ENCODE assay signal across 9 cellular contexts in genomic region chr5:17203329-17204132, GRCh38. TPM values are rescaled to one million over a fixed set of nuclear protein-coding genes. Genes with fewer than 3 reads are reported as not detected.
A peak's percentile ranks its signal among the peaks of the same experiment; 100 is the strongest.
DNase-seq lines count a peak whose midpoint lies in the region; ATAC-seq and TF ChIP-seq lines count a peak whose summit lies in the region.
"Had no signal": no experiment of that assay in that cellular context is flagged by ENCODE, and none has a peak within 500 bp of the region (broad histone marks: within the 10 kb centered on the region; RNA-seq: fewer than 3 reads in every experiment).

No MANE protein-coding gene starts in this region.

- H3K4me3 Mint-ChIP-seq in HFFc6: no peak overlapping the region; the same call in 1 of the 2 replicates
- no peak overlapping the region for H3K4me3 Mint-ChIP-seq in neural progenitor cell
- H3K4me3 Mint-ChIP-seq: activated naive CD8-positive, alpha-beta T cell had no signal

- H3K9me3 Mint-ChIP-seq in HFFc6 (peaks cover 1% of the 10 kb centered on the region), neural progenitor cell (peaks cover under 1% of the 10 kb centered on the region)

- H3K27ac ChIP-seq in fibroblast of lung (ENCODE audit: insufficient read depth, low read length) (no peak overlapping the region), neural progenitor cell (no peak overlapping the region)

- H3K4me3 ChIP-seq in fibroblast of lung (replicated peaks in 1 of 4; ENCODE audit: control extremely low read depth in 1 of 4, insufficient read depth in 1 of 4, low read depth in 3 of 4, low read length in 4 of 4): no peak overlapping the region
- no peak overlapping the region for H3K4me3 ChIP-seq in neural progenitor cell

- no peaks in the 10 kb centered on the region for H3K79me2 ChIP-seq in fibroblast of lung (ENCODE audit: control insufficient read depth, insufficient read depth, low read length)
- no peaks in the 10 kb centered on the region for H3K79me2 ChIP-seq in neural progenitor cell (ENCODE audit: low read depth)

- no peak overlapping the region for H3K9ac ChIP-seq in fibroblast of lung (ENCODE audit: insufficient read depth, low read length)
- no peak overlapping the region for H3K9ac ChIP-seq in neural progenitor cell

- peaks cover 1% of the 10 kb centered on the region for H3K36me3 Mint-ChIP-seq in HFFc6 (ENCODE audit: low read depth)
- no peaks in the 10 kb centered on the region for H3K36me3 Mint-ChIP-seq in neural progenitor cell
- H3K36me3 Mint-ChIP-seq: activated naive CD8-positive, alpha-beta T cell had no signal

- H4K20me1 ChIP-seq in fibroblast of lung (ENCODE audit: control insufficient read depth, extremely low read depth, insufficient read depth, low read length) (no peaks in the 10 kb centered on the region), neural progenitor cell (ENCODE audit: low read depth) (no peaks in the 10 kb centered on the region)

- H3K36me3 ChIP-seq in fibroblast of lung (ENCODE audit: control insufficient read depth, insufficient read depth, low read length) (no peaks in the 10 kb centered on the region), neural progenitor cell (no peaks in the 10 kb centered on the region)

- H3K27me3 Mint-ChIP-seq in HFFc6 (ENCODE audit: insufficient read depth) (no peaks in the 10 kb centered on the region; the same call in 1 of the 2 replicates), neural progenitor cell (ENCODE audit: insufficient read depth, low read depth) (peaks cover 3% of the 10 kb centered on the region)

- H3K27me3 ChIP-seq in fibroblast of lung (ENCODE audit: control insufficient read depth, insufficient read depth, low read length): no peaks in the 10 kb centered on the region
- H3K27me3 ChIP-seq in neural progenitor cell: no peaks in the 10 kb centered on the region

- peak; percentile 95 for TF ChIP-seq CTCF in HFFc6 (IDR thresholded peaks at IDR 0.05)
- peak; percentile 58 to 67 for TF ChIP-seq CTCF in fibroblast of lung (conservative IDR thresholded peaks at IDR 0.05 in 1 of 2, IDR thresholded peaks at IDR 0.05 in 1 of 2; ENCODE audit: low read depth in 1 of 2, low read length in 2 of 2)
- peak; percentile 81 for TF ChIP-seq CTCF in neural progenitor cell (IDR thresholded peaks at IDR 0.05)

- H2AFZ ChIP-seq in fibroblast of lung (ENCODE audit: low read length) (no peak overlapping the region), neural progenitor cell (replicated peaks) (no peak overlapping the region)

- no peak overlapping the region for H3K4me2 ChIP-seq in fibroblast of lung (ENCODE audit: extremely low read depth, insufficient read depth, low read length)
- no peak overlapping the region for H3K4me2 ChIP-seq in neural progenitor cell

- H3K4me1 Mint-ChIP-seq in HFFc6 (ENCODE audit: low read depth): peaks cover 12% of the 10 kb centered on the region
- peaks cover 4% of the 10 kb centered on the region for H3K4me1 Mint-ChIP-seq in neural progenitor cell

- H3K9me3 ChIP-seq in fibroblast of lung (ENCODE audit: control insufficient read depth, insufficient read depth, low read depth, low read length): no peaks in the 10 kb centered on the region
- no peaks in the 10 kb centered on the region for H3K9me3 ChIP-seq in neural progenitor cell (ENCODE audit: low read depth)

- no peak overlapping the region for H3K27ac Mint-ChIP-seq in HFFc6
- no peak overlapping the region for H3K27ac Mint-ChIP-seq in neural progenitor cell
- H3K27ac Mint-ChIP-seq: activated naive CD8-positive, alpha-beta T cell had no signal

- H3K4me1 ChIP-seq in fibroblast of lung (ENCODE audit: control insufficient read depth, extremely low read depth, insufficient read depth, low read length) (no peaks in the 10 kb centered on the region), neural progenitor cell (peaks cover 8% of the 10 kb centered on the region)

- DNase-seq in SIG-M5 treated with dmso at 0.1 percent for 504 hours (lab: John Stamatoyannopoulos, UW; ENCODE audit: unreplicated experiment) (peak; percentile 62), SIG-M5 (lab: John Stamatoyannopoulos, UW) (no peak), HFFc6 (peak; percentile 76), NCI-H1105 treated with DMSO at 0.1 percent for 48 hours (lab: John Stamatoyannopoulos, UW) (peak; percentile 51), fibroblast of lung (ENCODE audit: low read depth in 2 of 2) (peak; percentile 60 to 88), neural progenitor cell (ENCODE audit: low spot score) (peak; percentile 53)

- peaks cover under 1% of the 10 kb centered on the region for H3F3A ChIP-seq in neural progenitor cell (ENCODE audit: low read depth)

- ATAC-seq in SK-N-SH treated with all-trans-retinoic acid at 6 μM for 48 hours (peak; percentile 97), GM19324 (IDR thresholded peaks at IDR 0.05; ENCODE audit: low FRiP score, unreplicated experiment) (no peak)

TF ChIP-seq in SK-N-SH treated with all-trans-retinoic acid at 6 μM for 48 hours, 23 proteins besides CTCF, POLR2A, EP300 and RAD21:
- TF ChIP-seq POU6F1 (CRISPR knock-in tag; IDR thresholded peaks at IDR 0.05; ENCODE audit: borderline replicate concordance, low read depth) (no peak), ZC3H10 (CRISPR knock-in tag; IDR thresholded peaks at IDR 0.05) (no peak), BACH2 (CRISPR knock-in tag; IDR thresholded peaks at IDR 0.05; ENCODE audit: borderline replicate concordance) (no peak), ZNF8 (CRISPR knock-in tag; IDR thresholded peaks at IDR 0.05) (no peak), SNAI2 (CRISPR knock-in tag; IDR thresholded peaks at IDR 0.05) (no peak), GLIS3 (CRISPR knock-in tag; IDR thresholded peaks at IDR 0.05) (no peak), TOX (CRISPR knock-in tag; IDR thresholded peaks at IDR 0.05; ENCODE audit: borderline replicate concordance) (no peak), ZNF70 (CRISPR knock-in tag; IDR thresholded peaks at IDR 0.05) (no peak)

RNA-seq across cellular contexts. Expression of gene BASP1, which starts 13.9 kb away (rescaled TPM):
- total RNA-seq in HFFc6 (2021; fragmentation: NEBNext Ultra II Directional; extraction: Animal tissue kit (Norgen Biotek cat#: 25700)): 100 to 1,000 TPM; 101 to 158 (median 151) TPM
- 125 and 186 TPM in 2 replicates for total RNA-seq in fibroblast of lung
- polyA plus RNA-seq in fibroblast of lung: 248 and 265 TPM in 2 replicates
- polyA plus RNA-seq in fibroblast of lung (2012): 186 and 224 TPM in 2 replicates
- 10.7 and 18.5 TPM in 2 replicates for polyA minus RNA-seq in fibroblast of lung (ENCODE audit: low replicate concordance)
- total RNA-seq in neural progenitor cell (ENCODE audit: low replicate concordance): 158 and 215 TPM in 2 replicates
